14 cellular contexts compared by ENCODE assay signal in genomic region chr13:108121406-108121805, GRCh38.
"Had no signal": no experiment of that assay in that cellular context is flagged by ENCODE, and none has a peak within 500 bp of the region (broad histone marks: within the 10 kb centered on the region; RNA-seq: fewer than 3 reads in every experiment).

No MANE protein-coding gene starts in this region.

- ATAC-seq: gastrocnemius medialis, heart right ventricle, left ventricle myocardium superior had no signal

- H3K4me3 Mint-ChIP-seq: activated CD4-positive, alpha-beta memory T cell treated with anti-CD3 and anti-CD28 coated beads, Interleukin-2, amount 10 ng/mL, durations not matched to agents 7 days and 5 days; activated T-helper 1 cell treated with anti-CD3 and anti-CD28 coated beads, Interleukin-12 subunit alpha, Interleukin-12 subunit beta, Interleukin-2, Interleukin-4 antibody, amounts not matched to agents 30 ng/mL and 10 ng/mL and 1 ng/mL, durations not matched to agents 14 hours and 24 hours and 36 hours; nephron progenitor cell; type B pancreatic cell had no signal

- H3K27ac ChIP-seq: cardiac muscle cell, gastrocnemius medialis, heart right ventricle, sigmoid colon had no signal

- H3K27me3 Mint-ChIP-seq: activated CD4-positive, alpha-beta memory T cell treated with anti-CD3 and anti-CD28 coated beads, Interleukin-2, amount 10 ng/mL, durations not matched to agents 7 days and 5 days had no signal

- H3K9me3 Mint-ChIP-seq: activated CD4-positive, alpha-beta memory T cell treated with anti-CD3 and anti-CD28 coated beads, Interleukin-2, amount 10 ng/mL, durations not matched to agents 7 days and 5 days; activated T-helper 1 cell treated with anti-CD3 and anti-CD28 coated beads, Interleukin-12 subunit alpha, Interleukin-12 subunit beta, Interleukin-2, Interleukin-4 antibody, amounts not matched to agents 30 ng/mL and 10 ng/mL and 1 ng/mL, durations not matched to agents 14 hours and 24 hours and 36 hours; nephron progenitor cell; type B pancreatic cell had no signal

- H3K27me3 ChIP-seq: cardiac muscle cell, gastrocnemius medialis, sigmoid colon had no signal

- H3K36me3 Mint-ChIP-seq: type B pancreatic cell had no signal

- H3K36me3 ChIP-seq: cardiac muscle cell, gastrocnemius medialis, heart right ventricle, sigmoid colon had no signal

- H3K4me1 Mint-ChIP-seq: activated CD4-positive, alpha-beta memory T cell treated with anti-CD3 and anti-CD28 coated beads, Interleukin-2, amount 10 ng/mL, durations not matched to agents 7 days and 5 days; nephron progenitor cell had no signal

- H3K9me3 ChIP-seq: gastrocnemius medialis, heart right ventricle, sigmoid colon had no signal

- H3K4me3 ChIP-seq: cardiac muscle cell, gastrocnemius medialis, heart right ventricle, sigmoid colon had no signal

- H3K27ac Mint-ChIP-seq: activated CD4-positive, alpha-beta memory T cell treated with anti-CD3 and anti-CD28 coated beads, Interleukin-2, amount 10 ng/mL, durations not matched to agents 7 days and 5 days; activated T-helper 1 cell treated with anti-CD3 and anti-CD28 coated beads, Interleukin-12 subunit alpha, Interleukin-12 subunit beta, Interleukin-2, Interleukin-4 antibody, amounts not matched to agents 30 ng/mL and 10 ng/mL and 1 ng/mL, durations not matched to agents 14 hours and 24 hours and 36 hours; nephron progenitor cell; type B pancreatic cell had no signal

- H3K4me1 ChIP-seq: gastrocnemius medialis, heart right ventricle, sigmoid colon had no signal

- DNase-seq: activated CD4-positive, alpha-beta memory T cell treated with anti-CD3 and anti-CD28 coated beads, Interleukin-2, amount 10 ng/mL, durations not matched to agents 7 days and 5 days; activated naive CD4-positive, alpha-beta T cell; aorta; gastrocnemius medialis; heart right ventricle; left ventricle myocardium superior; nephron progenitor cell; sigmoid colon; stimulated activated CD4-positive, alpha-beta T cell treated with anti-CD3 and anti-CD28 coated beads, Interleukin-2, amount 100 ng/mL, for 24 hours; stimulated activated naive CD4-positive, alpha-beta T cell; substantia nigra had no signal
